ENCODE assay signal across 17 cellular contexts in genomic region chr6:34490390-34491090, GRCh38. TPM values are rescaled to one million over a fixed set of nuclear protein-coding genes. Genes with fewer than 3 reads are reported as not detected.
DNase-seq lines count a peak whose midpoint lies in the region; ATAC-seq, FAIRE-seq and TF ChIP-seq lines count a peak whose summit lies in the region.
"Had no signal": no experiment of that assay in that cellular context is flagged by ENCODE, and none has a peak within 500 bp of the region (broad histone marks: within the 10 kb centered on the region; RNA-seq: fewer than 3 reads in every experiment).

No MANE protein-coding gene starts in this region.

- no peak for TF ChIP-seq EP300 in K562 (IDR thresholded peaks at IDR 0.05; ENCODE audit: low read length)
- no peak for TF ChIP-seq EP300 in gastroesophageal sphincter (IDR thresholded peaks at IDR 0.05)

- no peaks in the 10 kb centered on the region for H3K79me1 ChIP-seq in IMR-90 (ENCODE audit: low read depth in 1 of 2, low read length in 2 of 2)

- no peak overlapping the region for H2BK120ac ChIP-seq in IMR-90 (ENCODE audit: low read depth, low read length)

- H3K9ac ChIP-seq in IMR-90 (ENCODE audit: low read depth, low read length) (no peak overlapping the region), K562 (ENCODE audit: insufficient read depth in 1 of 2, low read depth in 2 of 2, low read length in 2 of 2) (peak overlapping the region in 1 of 2 experiments; percentile 91; a peak in 1 of 4 replicates)

- H3K9me1 ChIP-seq in IMR-90 (ENCODE audit: insufficient read depth, low read length) (no peaks in the 10 kb centered on the region), K562 (ENCODE audit: control insufficient read depth, insufficient read depth, low read length) (no peaks in the 10 kb centered on the region)

- H3K36me3 ChIP-seq in A673 (ENCODE audit: insufficient read depth, low read length, poor library complexity, severe bottlenecking), result no peaks in the 10 kb centered on the region
- H3K36me3 ChIP-seq in IMR-90 (ENCODE audit: control insufficient read depth, insufficient read depth, low read length), result no peaks in the 10 kb centered on the region
- H3K36me3 ChIP-seq in K562 (ENCODE audit: control insufficient read depth, insufficient read depth, low read length), result no peaks in the 10 kb centered on the region
- H3K36me3 ChIP-seq in gastroesophageal sphincter, result no peaks in the 10 kb centered on the region
- H3K36me3 ChIP-seq: neutrophil had no signal

- no peak overlapping the region for H2BK20ac ChIP-seq in IMR-90 (ENCODE audit: low read depth, low read length)

- H3K27ac Mint-ChIP-seq in nephron progenitor cell (peak overlapping the region; percentile 81), glutamatergic neuron (ENCODE audit: unreplicated experiment) (no peak overlapping the region)
- H3K27ac Mint-ChIP-seq: activated CD8-positive, alpha-beta memory T cell treated with anti-CD3 and anti-CD28 coated beads, Interleukin-2, amount 10 ng/mL, durations not matched to agents 7 days and 5 days; CD8-positive, alpha-beta T cell; dendritic cell treated with granulocyte-macrophage colony-stimulating factor and Interleukin-4, amounts not matched to agents 40 ng/mL and 50 ng/mL, for 4 days had no signal

- POLR2A ChIA-PET in A673 (lab: Charles Lee; ENCODE audit: low non-redundant PET) (no interaction called here), IMR-90 (lab: Charles Lee; ENCODE audit: unreplicated experiment) (no interaction called here), K562 (lab: Yijun Ruan, JAX) (interaction anchor here (1.1 to 2.4 kb wide), 4 partner anchors 9 to 28 kb away, joined by 3 to 8 read pairs (median 3); no protein-coding TSS in a partner anchor)

- H4K5ac ChIP-seq in IMR-90 (ENCODE audit: low read depth, low read length), result no peak overlapping the region

- TF ChIP-seq CTCF in A673 (conservative IDR thresholded peaks at IDR 0.05; ENCODE audit: low read depth, low read length) (no peak), IMR-90 (conservative IDR thresholded peaks at IDR 0.05; ENCODE audit: low read depth, low read length) (no peak), K562 (IDR thresholded peaks at IDR 0.05 in 2 of 3, conservative IDR thresholded peaks at IDR 0.05 in 1 of 3; ENCODE audit: insufficient read depth in 2 of 3, low read depth in 1 of 3, low read length in 3 of 3) (no peak), nephron progenitor cell (IDR thresholded peaks at IDR 0.05) (no peak), glutamatergic neuron (IDR thresholded peaks at IDR 0.05; ENCODE audit: partially characterized antibody, unreplicated experiment) (no peak), gastroesophageal sphincter (IDR thresholded peaks at IDR 0.05) (no peak)

- no peak overlapping the region for H2AK5ac ChIP-seq in IMR-90 (ENCODE audit: low read depth, low read length)

- H3K4me1 ChIP-seq in A673 (ENCODE audit: insufficient read depth, low read length, poor library complexity, severe bottlenecking) (peaks cover 11% of the 10 kb centered on the region), IMR-90 (ENCODE audit: control insufficient read depth, insufficient read depth, low read length) (peaks cover 2% of the 10 kb centered on the region; the same call in 1 of the 2 replicates), K562 (replicated peaks in 1 of 2; ENCODE audit: control insufficient read depth in 2 of 2, insufficient read depth in 2 of 2, low read length in 2 of 2) (peaks cover 11 to 15% of the 10 kb centered on the region in 2 experiments; a peak in 4 of 5 replicates), gastroesophageal sphincter (no peaks in the 10 kb centered on the region)

- BruUV-seq in A673 (replicated peaks; lab: Mats Ljungman, UMichigan), result no TSS peak
- no TSS peak for BruUV-seq in IMR-90 (replicated peaks; lab: Mats Ljungman, UMichigan)
- no TSS peak for BruUV-seq in K562 (replicated peaks; lab: Mats Ljungman, UMichigan)

- H3K9me3 Mint-ChIP-seq in nephron progenitor cell (no peaks in the 10 kb centered on the region), glutamatergic neuron (ENCODE audit: unreplicated experiment) (no peaks in the 10 kb centered on the region)
- H3K9me3 Mint-ChIP-seq: CD8-positive, alpha-beta T cell; dendritic cell treated with granulocyte-macrophage colony-stimulating factor and Interleukin-4, amounts not matched to agents 40 ng/mL and 50 ng/mL, for 4 days had no signal

- H2BK15ac ChIP-seq in IMR-90 (ENCODE audit: low read depth, low read length), result no peak overlapping the region

- no peak overlapping the region for H4K91ac ChIP-seq in IMR-90 (ENCODE audit: insufficient read depth, low read depth, low read length)

- dilution Hi-C loops in IMR-90 (cut with HindIII; ENCODE audit: low sequenced_read_pairs, unreplicated experiment), result no loop called here

- H3K9me3 ChIP-seq in A673 (ENCODE audit: low read depth, low read length, poor library complexity, severe bottlenecking), result no peaks in the 10 kb centered on the region
- H3K9me3 ChIP-seq in IMR-90 (ENCODE audit: control insufficient read depth, insufficient read depth, low read length), result no peaks in the 10 kb centered on the region
- H3K9me3 ChIP-seq in K562 (replicated peaks; ENCODE audit: control insufficient read depth, insufficient read depth, low read depth, low read length), result no peaks in the 10 kb centered on the region
- H3K9me3 ChIP-seq in gastroesophageal sphincter, result no peaks in the 10 kb centered on the region
- H3K9me3 ChIP-seq: neutrophil had no signal

- intact Hi-C loops in A673 (cut with micrococcal nuclease; ENCODE audit: unreplicated experiment), result no loop called here
- intact Hi-C loops in IMR-90 (cut with micrococcal nuclease), result no loop called here
- intact Hi-C loops in K562 (cut with micrococcal nuclease), result no loop called here

- H3K4ac ChIP-seq in IMR-90 (ENCODE audit: low read depth, low read length), result no peak overlapping the region

- no peak overlapping the region for H3K14ac ChIP-seq in IMR-90 (replicated peaks; ENCODE audit: low read depth, low read length)

- H3K23ac ChIP-seq in IMR-90 (ENCODE audit: low read depth, low read length), result no peak overlapping the region

- H2AFZ ChIP-seq in IMR-90 (replicated peaks; ENCODE audit: low read length, poor library complexity), result peak overlapping the region; percentile 16
- peak overlapping the region; percentile 93 for H2AFZ ChIP-seq in K562 (ENCODE audit: low read depth, low read length)

- WGBS in IMR-90 (ENCODE audit: extremely low coverage in 2 of 2, insufficient read length in 1 of 2), 2 experiments, result 89% methylated on average over 12 of the region's 20 CpGs; no CpG with 5 or more reads in 1 of the 2 experiments
- WGBS in K562 (ENCODE audit: insufficient coverage, low coverage, missing lambda C conversion rate), result 67% methylated on average over 20 of the region's 20 CpGs
- 49 to 100% methylated on average over 1 to 10 of the region's 20 CpGs for WGBS in gastroesophageal sphincter (ENCODE audit: low coverage in 1 of 2), 2 donors

- H2BK5ac ChIP-seq in IMR-90 (ENCODE audit: low read depth, low read length, poor library complexity, severe bottlenecking), result no peak overlapping the region

- peaks cover 30% of the 10 kb centered on the region for H3K27me3 Mint-ChIP-seq in nephron progenitor cell (ENCODE audit: low read depth, poor library complexity)
- peaks cover 2% of the 10 kb centered on the region for H3K27me3 Mint-ChIP-seq in glutamatergic neuron (ENCODE audit: unreplicated experiment)
- H3K27me3 Mint-ChIP-seq: activated CD8-positive, alpha-beta memory T cell treated with anti-CD3 and anti-CD28 coated beads, Interleukin-2, amount 10 ng/mL, durations not matched to agents 7 days and 5 days had no signal

- H3K27ac ChIP-seq in A673 (ENCODE audit: low read depth, low read length, poor library complexity, severe bottlenecking) (peak overlapping the region; percentile 35), IMR-90 (ENCODE audit: insufficient read depth, low read length) (no peak overlapping the region), K562 (ENCODE audit: extremely low read depth, low read depth, low read length) (no peak overlapping the region), gastroesophageal sphincter (peak overlapping the region in 2 of 4 donors; percentile 24 to 35)
- H3K27ac ChIP-seq: neutrophil, skin epidermis had no signal

- no peak for DNase-seq in A673 (ENCODE audit: low spot score)
- DNase-seq in IMR-90, result no peak
- no peak for DNase-seq in K562 (ENCODE audit: extremely low read depth in 1 of 4, low spot score in 3 of 4)
- no peak for DNase-seq in nephron progenitor cell
- DNase-seq in stimulated activated CD4-positive, alpha-beta T cell treated with anti-CD3 and anti-CD28 coated beads, Interleukin-12 subunit alpha, Interleukin-12 subunit beta, amount 100 ng/mL, for 4 hours, result no peak
- no peak for DNase-seq in NCI-H2081 treated with DMSO at 0.1 percent for 48 hours (lab: John Stamatoyannopoulos, UW)
- DNase-seq in glutamatergic neuron, result no peak
- DNase-seq: activated CD8-positive, alpha-beta memory T cell treated with anti-CD3 and anti-CD28 coated beads, Interleukin-2, amount 10 ng/mL, durations not matched to agents 7 days and 5 days; CD8-positive, alpha-beta T cell; Right ventricle myocardium superior; stimulated activated naive CD4-positive, alpha-beta T cell treated with Interleukin-2 at 50 U/mL for 16 hours; T-helper 2 cell had no signal

- H3K27me3 ChIP-seq in A673 (replicated peaks; ENCODE audit: insufficient read depth, low read depth, low read length, poor library complexity) (no peaks in the 10 kb centered on the region), IMR-90 (ENCODE audit: control insufficient read depth, insufficient read depth, low read length) (peaks cover 20% of the 10 kb centered on the region), K562 (ENCODE audit: control insufficient read depth in 2 of 2, insufficient read depth in 2 of 2, low read length in 2 of 2) (no peaks in the 10 kb centered on the region), gastroesophageal sphincter (no peaks in the 10 kb centered on the region)
- H3K27me3 ChIP-seq: neutrophil had no signal

- in situ Hi-C loops in IMR-90 (cut with MboI; ENCODE audit: low sequenced_read_pairs), result no loop called here
- in situ Hi-C loops in K562 (cut with MboI), result no loop called here

- H4K20me1 ChIP-seq in IMR-90 (ENCODE audit: insufficient read depth, low read length) (no peaks in the 10 kb centered on the region), K562 (replicated peaks; ENCODE audit: control insufficient read depth, insufficient read depth, low read length) (no peaks in the 10 kb centered on the region)

- TF ChIP-seq RAD21 in IMR-90 (IDR thresholded peaks at IDR 0.05; ENCODE audit: low read length), result no peak
- TF ChIP-seq RAD21 in K562 (CRISPR knock-in tag; conservative IDR thresholded peaks at IDR 0.05 in 1 of 2, IDR thresholded peaks at IDR 0.05 in 1 of 2), result 0 out of 4 replicates have a peak, but pooled peaks of 1 of the 2 experiments have one; percentile 2

- ATAC-seq in IMR-90 (ENCODE audit: low read depth), result no peak
- no peak for ATAC-seq in K562
- no peak for ATAC-seq in gastroesophageal sphincter
- ATAC-seq: activated CD4-positive, CD25-positive, alpha-beta regulatory T cell treated with anti-CD3 and anti-CD28 coated beads, Interleukin-2, amount 50 U/mL, for 24 hours; activated CD8-positive, alpha-beta memory T cell treated with anti-CD3 and anti-CD28 coated beads, Interleukin-2, amount 10 ng/mL, durations not matched to agents 7 days and 5 days; CD8-positive, alpha-beta T cell had no signal

- H3K56ac ChIP-seq in IMR-90 (ENCODE audit: extremely low read depth, insufficient read depth, low read length), result no peak overlapping the region

- H3K4me1 Mint-ChIP-seq in nephron progenitor cell (peaks cover 25% of the 10 kb centered on the region), glutamatergic neuron (ENCODE audit: low read depth, unreplicated experiment) (no peaks in the 10 kb centered on the region)

- no peaks in the 10 kb centered on the region for H3K79me2 ChIP-seq in K562 (ENCODE audit: control insufficient read depth, insufficient read depth, low read length)

- FAIRE-seq in K562 (lab: Jason Lieb, UNC), result peak; percentile 11

- H3K36me3 Mint-ChIP-seq in nephron progenitor cell (ENCODE audit: low read depth) (no peaks in the 10 kb centered on the region), glutamatergic neuron (ENCODE audit: unreplicated experiment) (no peaks in the 10 kb centered on the region)
- H3K36me3 Mint-ChIP-seq: activated CD8-positive, alpha-beta memory T cell treated with anti-CD3 and anti-CD28 coated beads, Interleukin-2, amount 10 ng/mL, durations not matched to agents 7 days and 5 days; CD8-positive, alpha-beta T cell had no signal

- H3K18ac ChIP-seq in IMR-90 (ENCODE audit: low read depth, low read length), result no peak overlapping the region

- H3K4me3 ChIP-seq in A673 (ENCODE audit: low read depth, low read length, poor library complexity, severe bottlenecking) (no peak overlapping the region), IMR-90 (ENCODE audit: insufficient read depth, low read depth, low read length) (no peak overlapping the region), K562 (no peak overlapping the region), gastroesophageal sphincter (peak overlapping the region in 1 of 2 donors; percentile 12)
- H3K4me3 ChIP-seq: skin epidermis had no signal

- H3K4me2 ChIP-seq in IMR-90 (ENCODE audit: low read depth, low read length), result no peak overlapping the region
- no peak overlapping the region for H3K4me2 ChIP-seq in K562 (ENCODE audit: insufficient read depth, low read length)

- TF ChIP-seq POLR2A in IMR-90 (IDR thresholded peaks at IDR 0.05; ENCODE audit: low read depth, low read length), result no peak
- no peak for TF ChIP-seq POLR2A in K562 (conservative IDR thresholded peaks at IDR 0.05)
- TF ChIP-seq POLR2A in gastroesophageal sphincter (IDR thresholded peaks at IDR 0.05), result no peak

- H4K8ac ChIP-seq in IMR-90 (ENCODE audit: low read depth in 2 of 2, low read length in 2 of 2), result no peak overlapping the region

- H3K4me3 Mint-ChIP-seq in nephron progenitor cell (peak overlapping the region; percentile 62), glutamatergic neuron (ENCODE audit: unreplicated experiment) (no peak overlapping the region)
- H3K4me3 Mint-ChIP-seq: activated CD8-positive, alpha-beta memory T cell treated with anti-CD3 and anti-CD28 coated beads, Interleukin-2, amount 10 ng/mL, durations not matched to agents 7 days and 5 days; CD8-positive, alpha-beta T cell; dendritic cell treated with granulocyte-macrophage colony-stimulating factor and Interleukin-4, amounts not matched to agents 40 ng/mL and 50 ng/mL, for 4 days had no signal

- CTCF ChIA-PET in A673 (lab: Charles Lee), result no interaction called here
- CTCF ChIA-PET in IMR-90 (lab: Yijun Ruan, JAX), result no interaction called here
- CTCF ChIA-PET in K562 (lab: Yijun Ruan, JAX; ENCODE audit: low intra/inter-chr PET ratio), result no interaction called here

- no peak overlapping the region for H2AK9ac ChIP-seq in IMR-90 (replicated peaks; ENCODE audit: low read depth, low read length, poor library complexity)

RNA-seq across cellular contexts. Expression of gene PACSIN1, which starts 24.7 kb away (rescaled TPM):
- total RNA-seq in A673 (2021) (0.13 TPM in 1 of 2 replicates, not detected in the other), IMR-90 (2012; rRNA removed) (not detected in 2 replicates), K562 (2014; rRNA removed) (0.41 and 0.45 TPM in 2 replicates), K562 (2014; rRNA removed; fragmentation: Illumina TruSeq; extraction: Trizol) (0.10 and 0.29 TPM in 2 replicates), K562 (2015; rRNA removed; fragmentation: Illumina TruSeq; extraction: Trizol) (0.22 and 0.23 TPM in 2 replicates), K562 (2021) (0.98 and 1.7 TPM in 2 replicates), glutamatergic neuron (ENCODE audit: unreplicated experiment) (0.47 TPM), gastroesophageal sphincter (1 to 10 TPM in 2 of 4 donors, not detected in 2; 1.2 TPM)
- polyA plus RNA-seq in IMR-90 (2012; rRNA removed) (0.02 and 0.03 TPM in 2 replicates), K562 (2011; rRNA removed) (1.1 and 1.4 TPM in 2 replicates), K562 (2014; fragmentation: Illumina TruSeq; extraction: Trizol) (0.79 and 1.4 TPM in 2 replicates), K562 (2014; fragmentation: Nextera tagmentation; extraction: Ambion mirVana) (under 1 TPM; 0.01 to 0.03 TPM), K562 (2014; rRNA removed) (0.98 and 1.2 TPM in 2 replicates)
- polyA plus RNA-seq in IMR-90 (2012; cell fraction: cytosol; rRNA removed), result 0.02 TPM in 1 of 2 replicates, not detected in the other
- polyA plus RNA-seq in IMR-90 (2012; cell fraction: nucleus; rRNA removed; ENCODE audit: low replicate concordance), result 0.10 and 0.15 TPM in 2 replicates
- total RNA-seq in K562 (2011; cell fraction: chromatin; rRNA removed; ENCODE audit: low replicate concordance), result 1.5 and 2.1 TPM in 2 replicates
- total RNA-seq in K562 (2011; cell fraction: nucleolus; rRNA removed), result 1.2 and 1.3 TPM in 2 replicates
- total RNA-seq in K562 (2011; cell fraction: nucleoplasm; rRNA removed), result 0.99 and 1.1 TPM in 2 replicates
- polyA plus RNA-seq in K562 (2011; cell fraction: cytosol; rRNA removed), result 1.2 and 1.6 TPM in 2 replicates
- 2.2 and 3.4 TPM in 2 replicates for polyA plus RNA-seq in K562 (2011; cell fraction: nucleus; rRNA removed)
- polyA plus RNA-seq in K562 (2012), result 0.90 and 1.2 TPM in 2 replicates
- polyA minus RNA-seq in K562 (2011; rRNA and poly(A)+ RNA removed), result 0.98 and 1.1 TPM in 2 replicates
- 0.95 and 1.7 TPM in 2 replicates for polyA minus RNA-seq in K562 (2011; cell fraction: cytosol; rRNA and poly(A)+ RNA removed)
- 0.67 and 1.9 TPM in 2 replicates for polyA minus RNA-seq in K562 (2011; cell fraction: nucleus; rRNA and poly(A)+ RNA removed)
